Comparison of ENCODE assay signal across 1 cellular context in the genomic region with DNA sequence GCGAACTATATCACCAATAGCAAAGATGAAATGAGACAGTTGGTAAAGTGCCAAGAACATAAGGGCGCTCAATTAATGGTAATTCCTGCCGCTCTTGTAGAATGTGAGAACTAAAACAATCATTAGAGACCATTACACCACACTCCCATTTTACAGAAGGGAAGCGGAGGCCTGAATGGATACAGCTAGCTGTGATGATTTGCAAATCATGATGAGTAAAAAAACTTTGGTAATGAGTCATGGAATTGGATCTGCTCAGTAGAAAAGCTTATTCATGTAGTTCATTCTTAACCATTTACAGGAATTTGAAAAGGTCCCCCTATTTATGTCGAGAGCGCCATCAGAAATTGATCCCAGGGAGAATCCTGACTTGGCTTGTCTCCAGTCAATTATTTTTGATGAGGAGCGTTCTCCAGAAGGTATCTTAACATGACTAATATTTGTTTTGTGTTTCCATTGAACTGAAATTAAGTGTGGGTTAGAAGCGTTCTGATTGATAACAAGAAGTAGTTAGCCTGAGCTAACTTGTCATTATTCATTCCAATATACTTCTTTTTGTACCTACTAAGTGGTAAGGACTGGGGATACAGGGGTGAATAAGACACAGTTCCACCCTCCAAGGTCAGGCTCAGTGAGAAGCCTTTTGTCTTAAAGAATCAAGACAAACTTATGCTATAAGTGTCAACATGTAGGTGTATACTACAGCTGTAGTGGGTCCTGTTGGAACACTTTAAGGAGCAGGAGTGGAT.
TF ChIP-seq lines count a peak whose summit lies in the region.

No MANE protein-coding gene starts in this region.

TF ChIP-seq in SK-N-SH treated with all-trans-retinoic acid at 6 μM for 48 hours, 23 proteins besides CTCF, POLR2A, EP300 and RAD21 (continued from another document):
- TF ChIP-seq, protein P1, sequence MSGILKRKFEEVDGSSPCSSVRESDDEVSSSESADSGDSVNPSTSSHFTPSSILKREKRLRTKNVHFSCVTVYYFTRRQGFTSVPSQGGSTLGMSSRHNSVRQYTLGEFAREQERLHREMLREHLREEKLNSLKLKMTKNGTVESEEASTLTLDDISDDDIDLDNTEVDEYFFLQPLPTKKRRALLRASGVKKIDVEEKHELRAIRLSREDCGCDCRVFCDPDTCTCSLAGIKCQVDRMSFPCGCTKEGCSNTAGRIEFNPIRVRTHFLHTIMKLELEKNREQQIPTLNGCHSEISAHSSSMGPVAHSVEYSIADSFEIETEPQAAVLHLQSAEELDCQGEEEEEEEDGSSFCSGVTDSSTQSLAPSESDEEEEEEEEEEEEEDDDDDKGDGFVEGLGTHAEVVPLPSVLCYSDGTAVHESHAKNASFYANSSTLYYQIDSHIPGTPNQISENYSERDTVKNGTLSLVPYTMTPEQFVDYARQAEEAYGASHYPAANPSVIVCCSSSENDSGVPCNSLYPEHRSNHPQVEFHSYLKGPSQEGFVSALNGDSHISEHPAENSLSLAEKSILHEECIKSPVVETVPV (CRISPR knock-in tag; IDR thresholded peaks at IDR 0.05), result no peak
TF ChIP-seq in SK-N-SH treated with all-trans-retinoic acid at 6 μM for 48 hours: peak in this region for 2.
